Comparison of ENCODE assay signal across 37 cellular contexts in genomic region chr5:108507631-108508030, GRCh38.
DNase-seq lines count a peak whose midpoint lies in the region; ATAC-seq, FAIRE-seq and TF ChIP-seq lines count a peak whose summit lies in the region.
"Had no signal": no experiment of that assay in that cellular context is flagged by ENCODE, and none has a peak within 500 bp of the region (broad histone marks: within the 10 kb centered on the region; RNA-seq: fewer than 3 reads in every experiment).

No MANE protein-coding gene starts in this region.

- H3K79me2 ChIP-seq in GM23338 (replicated peaks; ENCODE audit: insufficient read depth) = no peaks in the 10 kb centered on the region

- H3F3A ChIP-seq in GM23338 (replicated peaks; ENCODE audit: low read depth) = no peaks in the 10 kb centered on the region

- TF ChIP-seq CTCF in GM23338 (conservative IDR thresholded peaks at IDR 0.05; ENCODE audit: low read depth in 2 of 2) = no peak
- no peak for TF ChIP-seq CTCF in kidney (IDR thresholded peaks at IDR 0.05; ENCODE audit: borderline replicate concordance, extremely low read depth, insufficient read depth)
- TF ChIP-seq CTCF in gastrocnemius medialis (IDR thresholded peaks at IDR 0.05 in 4 of 5, conservative IDR thresholded peaks at IDR 0.05 in 1 of 5) = no peak

- H3K9ac ChIP-seq in kidney (ENCODE audit: low read length in 2 of 2) = no peak overlapping the region
- H3K9ac ChIP-seq: BLaER1; BLaER1 treated with 17β-estradiol and CSF1 and Interleukin-3, amounts not matched to agents 10 nM and 100 nM had no signal

- no peaks in the 10 kb centered on the region for H3K27me3 Mint-ChIP-seq in GM23338 (ENCODE audit: insufficient read depth, low read depth, poor library complexity)

- H4K20me1 ChIP-seq in GM23338 (replicated peaks; ENCODE audit: insufficient read depth) = no peaks in the 10 kb centered on the region
- H4K20me1 ChIP-seq: BLaER1; BLaER1 treated with 17β-estradiol and CSF1 and Interleukin-3, amounts not matched to agents 10 nM and 100 nM had no signal

- TF ChIP-seq POLR2A in GM12891 (IDR thresholded peaks at IDR 0.05; ENCODE audit: low read depth, low read length) = no peak
- no peak for TF ChIP-seq POLR2A in gastrocnemius medialis (IDR thresholded peaks at IDR 0.05)

- H3K4me3 ChIP-seq in GM23338 (no peak overlapping the region), kidney (ENCODE audit: low read length in 2 of 2) (no peak overlapping the region), gastrocnemius medialis (no peak overlapping the region)
- H3K4me3 ChIP-seq: A549; BLaER1; BLaER1 treated with 17β-estradiol and CSF1 and Interleukin-3, amounts not matched to agents 10 nM and 100 nM had no signal

- no peak overlapping the region for H3K4me2 ChIP-seq in GM23338
- H3K4me2 ChIP-seq: A549; BLaER1; BLaER1 treated with 17β-estradiol and CSF1 and Interleukin-3, amounts not matched to agents 10 nM and 100 nM had no signal

- in situ Hi-C loops in gastrocnemius medialis (cut with MboI; ENCODE audit: low sequenced_read_pairs in 4 of 4) = no loop called here

- H3K4me1 Mint-ChIP-seq in GM23338 = no peaks in the 10 kb centered on the region; the same call in 2 of the 3 replicates
- H3K4me1 Mint-ChIP-seq: B cell; CD14-positive monocyte; CD4-positive, alpha-beta memory T cell; CD4-positive, CD25-positive, alpha-beta regulatory T cell; CD8-positive, alpha-beta memory T cell had no signal

- H3K36me3 ChIP-seq in GM23338 (ENCODE audit: insufficient read depth) (no peaks in the 10 kb centered on the region), kidney (ENCODE audit: control insufficient read depth in 1 of 2, insufficient read depth in 2 of 2, low read length in 2 of 2) (no peaks in the 10 kb centered on the region), gastrocnemius medialis (no peaks in the 10 kb centered on the region)
- H3K36me3 ChIP-seq: BE2C; BLaER1; BLaER1 treated with 17β-estradiol and CSF1 and Interleukin-3, amounts not matched to agents 10 nM and 100 nM had no signal

- peak; percentile 5 for FAIRE-seq in GM12891 (lab: Jason Lieb, UNC)
- FAIRE-seq in kidney (lab: Jason Lieb, UNC) = no peak
- FAIRE-seq: A204.1, A549, D721Med had no signal

- H3K4me3 Mint-ChIP-seq in GM23338 = no peak overlapping the region
- H3K4me3 Mint-ChIP-seq: B cell; CD14-positive monocyte; CD4-positive, alpha-beta memory T cell; CD4-positive, alpha-beta T cell; CD4-positive, CD25-positive, alpha-beta regulatory T cell; CD8-positive, alpha-beta memory T cell; CD8-positive, alpha-beta T cell had no signal

- no peaks in the 10 kb centered on the region for H3K27me3 ChIP-seq in GM23338 (ENCODE audit: insufficient read depth)
- H3K27me3 ChIP-seq in gastrocnemius medialis = no peaks in the 10 kb centered on the region
- H3K27me3 ChIP-seq: BE2C; BLaER1; BLaER1 treated with 17β-estradiol and CSF1 and Interleukin-3, amounts not matched to agents 10 nM and 100 nM had no signal

- ATAC-seq in GM23338 (no peak), HG03565 (IDR thresholded peaks at IDR 0.05; ENCODE audit: unreplicated experiment) (no peak), gastrocnemius medialis (no peak)
- ATAC-seq: A549; CD8-positive, alpha-beta T cell had no signal

- no peaks in the 10 kb centered on the region for H3K36me3 Mint-ChIP-seq in GM23338 (ENCODE audit: low read depth)
- H3K36me3 Mint-ChIP-seq: CD14-positive monocyte; CD4-positive, alpha-beta memory T cell; CD4-positive, CD25-positive, alpha-beta regulatory T cell; CD8-positive, alpha-beta memory T cell; CD8-positive, alpha-beta T cell had no signal

- H3K4me1 ChIP-seq in GM23338 (ENCODE audit: insufficient read depth) (no peaks in the 10 kb centered on the region), kidney (ENCODE audit: control insufficient read depth in 1 of 2, insufficient read depth in 1 of 2, low read depth in 1 of 2, low read length in 2 of 2) (no peaks in the 10 kb centered on the region), gastrocnemius medialis (no peaks in the 10 kb centered on the region)
- H3K4me1 ChIP-seq: A549; BE2C; BLaER1; BLaER1 treated with 17β-estradiol and CSF1 and Interleukin-3, amounts not matched to agents 10 nM and 100 nM; Caco-2 had no signal

- DNase-seq in GM12891 (ENCODE audit: insufficient read length, low spot score) (no peak), GM23338 (ENCODE audit: low spot score) (no peak), caudate nucleus (lab: John Stamatoyannopoulos, UW) (peak in 20 of 61 donors; percentile 1 to 79 (median 20)), putamen (ENCODE audit: low spot score) (peak; percentile 79), kidney (no peak), gastrocnemius medialis (no peak), H4 (ENCODE audit: low spot score) (no peak)
- DNase-seq: 8988T; ACHN; AML-193; BE2C; C1 segment of cervical spinal cord; Caco-2; Calu3; CD4-positive, alpha-beta memory T cell; CD4-positive, alpha-beta T cell; CD4-positive, CD25-positive, alpha-beta regulatory T cell; CD8-positive, alpha-beta memory T cell; CD8-positive, alpha-beta T cell; COR-L47; DMS 273 treated with DMSO at 0.1 percent for 48 hours; DMS153; DMS53; DMS79; DMS79 treated with DMSO at 0.1 percent for 48 hours; DND-41; EL had no signal

- H2AFZ ChIP-seq in GM23338 = 0 out of 2 replicates have a peak overlapping the region, but pooled peaks have one; percentile 43

- H3K27ac ChIP-seq in GM23338 (ENCODE audit: low read depth) (no peak overlapping the region), caudate nucleus (ENCODE audit: low read depth, low read length) (peak overlapping the region; percentile 53), kidney (ENCODE audit: low read depth in 2 of 2, low read length in 2 of 2) (no peak overlapping the region), gastrocnemius medialis (no peak overlapping the region)
- H3K27ac ChIP-seq: 22Rv1; A549; BLaER1; BLaER1 treated with 17β-estradiol and CSF1 and Interleukin-3, amounts not matched to agents 10 nM and 100 nM; C4-2B had no signal

- no peaks in the 10 kb centered on the region for H3K9me3 Mint-ChIP-seq in GM23338
- H3K9me3 Mint-ChIP-seq: CD14-positive monocyte; CD4-positive, alpha-beta T cell; CD4-positive, CD25-positive, alpha-beta regulatory T cell; CD8-positive, alpha-beta memory T cell; CD8-positive, alpha-beta T cell had no signal

- H3K9me3 ChIP-seq in kidney (ENCODE audit: control insufficient read depth in 1 of 2, low read length in 2 of 2) (no peaks in the 10 kb centered on the region), gastrocnemius medialis (no peaks in the 10 kb centered on the region)
- H3K9me3 ChIP-seq: A549; BE2C; BLaER1; BLaER1 treated with 17β-estradiol and CSF1 and Interleukin-3, amounts not matched to agents 10 nM and 100 nM; Caco-2 had no signal

- intact Hi-C loops in kidney (cut with DNase I) (no loop called here), gastrocnemius medialis (cut with DNase I; ENCODE audit: low total_unique reads) (no loop called here)

- H3K9me2 ChIP-seq in GM23338 (ENCODE audit: insufficient read depth) = peaks cover 30% of the 10 kb centered on the region

- no peak overlapping the region for H3K27ac Mint-ChIP-seq in GM23338
- H3K27ac Mint-ChIP-seq: B cell; CD14-positive monocyte; CD4-positive, alpha-beta memory T cell; CD4-positive, alpha-beta T cell; CD4-positive, CD25-positive, alpha-beta regulatory T cell; CD8-positive, alpha-beta memory T cell; CD8-positive, alpha-beta T cell had no signal

TF ChIP-seq in GM12891, 5 proteins besides CTCF, POLR2A, EP300 and RAD21:
- TF ChIP-seq TAF1 (IDR thresholded peaks at IDR 0.05; ENCODE audit: low read depth, low read length) (no peak), PAX5 (IDR thresholded peaks at IDR 0.05; ENCODE audit: insufficient read depth, low read length, severe bottlenecking) (no peak), POLR2AphosphoS5 (IDR thresholded peaks at IDR 0.05; ENCODE audit: low read depth, low read length) (no peak), SPI1 (IDR thresholded peaks at IDR 0.05; ENCODE audit: low read depth, low read length) (no peak), POU2F2 (IDR thresholded peaks at IDR 0.05; ENCODE audit: low read depth, low read length) (no peak)
TF ChIP-seq in GM12891: peak in this region for 0.

TF ChIP-seq in GM23338, 12 proteins besides CTCF, POLR2A, EP300 and RAD21:
- no peak for TF ChIP-seq EZH2phosphoT487 (IDR thresholded peaks at IDR 0.05; ENCODE audit: unreplicated experiment)
- no peak for TF ChIP-seq JUNB (IDR thresholded peaks at IDR 0.05; ENCODE audit: unreplicated experiment)
